ENCODE assay signal across 15 cellular contexts in the genomic region with DNA sequence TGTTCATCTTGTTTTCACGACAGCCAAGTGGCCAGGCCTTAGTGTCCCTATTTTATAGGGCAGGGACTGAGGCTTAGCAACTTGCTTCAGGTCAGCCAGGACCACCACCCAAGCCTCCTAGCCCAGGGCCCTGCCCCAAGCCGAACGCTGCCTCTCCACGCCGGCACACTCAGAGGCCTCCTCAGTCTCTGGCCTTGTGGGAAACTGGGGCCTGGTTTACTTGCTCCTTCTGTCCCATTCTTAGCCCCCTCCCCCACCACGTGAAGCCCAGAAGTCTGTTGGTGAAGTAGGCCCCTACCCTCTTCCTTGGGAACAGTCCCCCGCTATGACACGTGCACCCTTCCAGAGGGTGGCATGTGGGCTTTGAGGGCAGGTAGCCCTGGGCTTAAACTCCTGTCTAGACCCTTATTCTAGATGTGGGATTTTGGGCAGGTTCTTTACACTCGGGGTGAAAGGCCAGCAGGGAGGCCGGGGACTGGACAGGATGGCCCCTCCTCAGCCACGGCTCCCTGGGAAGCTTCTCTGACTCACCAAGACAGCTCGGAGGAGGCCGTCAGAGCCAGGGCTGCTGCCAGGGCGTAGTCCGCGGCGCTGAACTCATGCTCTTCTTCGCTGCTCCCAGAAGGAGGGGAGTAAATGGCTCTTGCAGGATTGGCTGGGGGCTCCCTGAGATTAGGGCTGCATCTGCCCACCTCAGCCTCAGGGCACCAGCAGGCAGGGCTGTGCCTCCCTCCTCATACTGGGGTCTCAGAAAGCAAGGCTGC. TPM values are rescaled to one million over a fixed set of nuclear protein-coding genes. Genes with fewer than 3 reads are reported as not detected.
DNase-seq lines count a peak whose midpoint lies in the region; ATAC-seq and TF ChIP-seq lines count a peak whose summit lies in the region.
"Had no signal": no experiment of that assay in that cellular context is flagged by ENCODE, and none has a peak within 500 bp of the region (broad histone marks: within the 10 kb centered on the region; RNA-seq: fewer than 3 reads in every experiment).

No MANE protein-coding gene starts in this region.

- H3K9me3 ChIP-seq in colonic mucosa (no peaks in the 10 kb centered on the region), mesodermal cell (ENCODE audit: control insufficient read depth, low read length) (no peaks in the 10 kb centered on the region)

- peak overlapping the region; percentile 55 for H3K27ac ChIP-seq in colonic mucosa
- peak overlapping the region; percentile 60 for H3K27ac ChIP-seq in mesodermal cell (ENCODE audit: low read depth, low read length, severe bottlenecking)
- H3K27ac ChIP-seq: KMS-11 had no signal

- no peak overlapping the region for H3K9ac ChIP-seq in colonic mucosa (ENCODE audit: low read depth in 2 of 2, low read length in 2 of 2)
- H3K9ac ChIP-seq: KMS-11 had no signal

- ATAC-seq in HG02759 (IDR thresholded peaks at IDR 0.05; ENCODE audit: unreplicated experiment) (no peak), HG03460 (IDR thresholded peaks at IDR 0.05; ENCODE audit: unreplicated experiment) (no peak), HG03135 (IDR thresholded peaks at IDR 0.05; ENCODE audit: unreplicated experiment) (no peak)
- ATAC-seq: activated CD8-positive, alpha-beta T cell treated with anti-CD3 and anti-CD28 coated beads, Interleukin-2, amount 10 ng/mL, durations not matched to agents 7 days and 5 days; stimulated activated naive CD8-positive, alpha-beta T cell treated with anti-CD3 and anti-CD28 coated beads, Interleukin-15, Interleukin-2, amounts not matched to agents 100 U/mL and 50 U/mL, for 24 hours had no signal

- peak; percentile 83 for DNase-seq in ACHN
- peak; percentile 67 for DNase-seq in HT1080 (ENCODE audit: low read depth)
- DNase-seq in colonic mucosa: peak; percentile 52
- DNase-seq in stimulated activated CD4-positive, alpha-beta T cell treated with anti-CD3 and anti-CD28 coated beads, Interleukin-1b, Interleukin-23, amount 100 ng/mL, for 48 hours: no peak
- DNase-seq: activated CD8-positive, alpha-beta T cell treated with anti-CD3 and anti-CD28 coated beads, Interleukin-2, amount 10 ng/mL, durations not matched to agents 7 days and 5 days; NCI-H446 treated with DMSO at 0.1 percent for 48 hours; stimulated activated CD4-positive, alpha-beta T cell treated with anti-CD3 and anti-CD28 coated beads, Interleukin-15, amount 100 ng/mL, for 24 hours; stimulated activated naive CD8-positive, alpha-beta T cell treated with anti-CD3 and anti-CD28 coated beads, Interleukin-15, Interleukin-2, amounts not matched to agents 100 U/mL and 50 U/mL, for 24 hours had no signal

- H3K4me3 ChIP-seq in colonic mucosa (no peak overlapping the region), mesodermal cell (ENCODE audit: extremely low read depth, insufficient read depth, low read length, poor library complexity, severe bottlenecking) (no peak overlapping the region)

- no peaks in the 10 kb centered on the region for H3K36me3 ChIP-seq in colonic mucosa
- H3K36me3 ChIP-seq in mesodermal cell (ENCODE audit: control insufficient read depth, insufficient read depth, low read length): no peaks in the 10 kb centered on the region

- H3K4me1 ChIP-seq in colonic mucosa: peaks cover 7% of the 10 kb centered on the region
- H3K4me1 ChIP-seq in mesodermal cell (ENCODE audit: control insufficient read depth, insufficient read depth, low read length, poor library complexity, severe bottlenecking): peaks cover 33% of the 10 kb centered on the region

- no peaks in the 10 kb centered on the region for H3K27me3 ChIP-seq in colonic mucosa

- 70 to 71% methylated on average over 10 to 14 of the region's 18 CpGs for WGBS in mesodermal cell (ENCODE audit: insufficient coverage in 2 of 2), 2 experiments

- intact Hi-C loops in colonic mucosa (cut with DNase I): no loop called here

- no peak for TF ChIP-seq CTCF in colonic mucosa (IDR thresholded peaks at IDR 0.05)

- in situ Hi-C loops in ACHN (cut with HindIII; ENCODE audit: low pct_ligation_motif_present, low pct_unique_long_range_greater_than_20kb, low sequenced_read_pairs): no loop called here

RNA-seq across cellular contexts. Expression of a gene that starts 4.3 kb away (rescaled TPM):
- 0.97 and 1.5 TPM in 2 replicates for total RNA-seq in HT1080 (2014; rRNA removed; shearing (Covaris generic))
- 2.8 TPM in 2 replicates for polyA plus RNA-seq in HT1080 (2015; cell fraction: cytosol; rRNA removed)
- 3.0 and 3.3 TPM in 2 replicates for polyA plus RNA-seq in HT1080 (2015; cell fraction: nucleus; rRNA removed)
- total RNA-seq in colonic mucosa: 1 to 10 TPM; 1.8 to 3.3 TPM
- polyA plus RNA-seq in mesodermal cell (2013, experiment 1 of 2): not detected
- not detected for polyA plus RNA-seq in mesodermal cell (2013, experiment 2 of 2)
- total RNA-seq: activated CD8-positive, alpha-beta T cell treated with anti-CD3 and anti-CD28 coated beads, Interleukin-2, amount 10 ng/mL, durations not matched to agents 7 days and 5 days; lung microvascular endothelial cell had no signal
- polyA plus RNA-seq: BJ had no signal

RNA-seq across cellular contexts. Expression of a gene that starts 35.3 kb away (rescaled TPM):
- total RNA-seq in HT1080 (2014; rRNA removed; shearing (Covaris generic)): 0.33 and 0.64 TPM in 2 replicates
- polyA plus RNA-seq in HT1080 (2015; cell fraction: cytosol; rRNA removed): 0.14 and 0.26 TPM in 2 replicates
- 0.25 and 0.46 TPM in 2 replicates for polyA plus RNA-seq in HT1080 (2015; cell fraction: nucleus; rRNA removed)
- total RNA-seq in colonic mucosa: 10 to 100 TPM; 15.5 to 17.3 TPM
- 0.15 TPM for polyA plus RNA-seq in mesodermal cell (2013, experiment 1 of 2)
- not detected for polyA plus RNA-seq in mesodermal cell (2013, experiment 2 of 2)
- total RNA-seq: activated CD8-positive, alpha-beta T cell treated with anti-CD3 and anti-CD28 coated beads, Interleukin-2, amount 10 ng/mL, durations not matched to agents 7 days and 5 days; lung microvascular endothelial cell had no signal
- polyA plus RNA-seq: BJ had no signal

Comparison
In these comparisons a context has a peak if more than half of its experiments do, and no peak if none do; other contexts are left out.
1. RNA of a gene that starts 35.3 kb away (total RNA-seq): 15.5 to 17.3 TPM in colonic mucosa; 0.33 to 0.64 TPM in HT1080; every median in the first group is over 10 times any median in the second.